In genomic region chr19:45456500-45456815, GRCh38 we compare ENCODE assay signal across 8 cellular contexts. TPM values are rescaled to one million over a fixed set of nuclear protein-coding genes. Genes with fewer than 3 reads are reported as not detected.
DNase-seq lines count a peak whose midpoint lies in the region; ATAC-seq and TF ChIP-seq lines count a peak whose summit lies in the region.

No MANE protein-coding gene starts in this region.

- BruUV-seq in Caco-2 (replicated peaks; lab: Mats Ljungman, UMichigan), result no TSS peak

- no peaks in the 10 kb centered on the region for H3K9me3 Mint-ChIP-seq in Caco-2 (ENCODE audit: unreplicated experiment)
- H3K9me3 Mint-ChIP-seq in immature natural killer cell, result peaks cover 0 to 2% (median 0%) of the 10 kb centered on the region in 6 donors

- H3K9ac ChIP-seq in skeletal muscle tissue (ENCODE audit: low read depth in 1 of 3, low read length in 3 of 3), result peak overlapping the region in 1 of 3 donors; percentile 86

- H3K4me3 ChIP-seq in Caco-2 (ENCODE audit: low read depth, low read length), result no peak overlapping the region
- H3K4me3 ChIP-seq in skeletal muscle tissue (ENCODE audit: low read length in 3 of 3), result peak overlapping the region in 1 of 3 donors; percentile 51

- CTCF ChIA-PET in Caco-2 (lab: Charles Lee), result interaction anchor here (2.1 to 2.3 kb wide), 2 partner anchors 10 to 17 kb away, joined by 21 to 22 read pairs; partner anchors contain the start of gene FOSB

- POLR2A ChIA-PET in Caco-2 (lab: Charles Lee), result interaction anchor here (0.6 to 2.4 kb wide), 2 partner anchors 11 to 503 kb away, joined by 3 to 38 read pairs; partner anchors contain the start of gene FOSB

- H3K27me3 Mint-ChIP-seq in Caco-2 (ENCODE audit: insufficient read depth, unreplicated experiment), result no peaks in the 10 kb centered on the region
- no peaks in the 10 kb centered on the region for H3K27me3 Mint-ChIP-seq in T-helper 17 cell
- peaks cover 23 to 30% (median 26%) of the 10 kb centered on the region in 3 donors for H3K27me3 Mint-ChIP-seq in immature natural killer cell (ENCODE audit: low read depth in 3 of 3)

- intact Hi-C loops in Caco-2 (cut with micrococcal nuclease; ENCODE audit: unreplicated experiment), result no loop called here

- H3K4me1 Mint-ChIP-seq in Caco-2 (ENCODE audit: low read depth, unreplicated experiment), result peaks cover 25% of the 10 kb centered on the region
- peaks cover 28% of the 10 kb centered on the region for H3K4me1 Mint-ChIP-seq in T-helper 17 cell
- H3K4me1 Mint-ChIP-seq in immature natural killer cell, result peaks cover 41 to 45% of the 10 kb centered on the region in 2 donors

- DNase-seq in Caco-2 (no peak), T-helper 17 cell (no peak), immature natural killer cell (no peak), midbrain (lab: John Stamatoyannopoulos, UW) (no peak), NCI-H1694 (lab: John Stamatoyannopoulos, UW) (no peak)

- H3K27ac ChIP-seq in skeletal muscle tissue (ENCODE audit: low read depth, low read length), result peak overlapping the region; percentile 94

- peaks cover 12% of the 10 kb centered on the region for H3K36me3 Mint-ChIP-seq in Caco-2 (ENCODE audit: insufficient read depth, unreplicated experiment)
- H3K36me3 Mint-ChIP-seq in T-helper 17 cell (ENCODE audit: low read depth), result no peaks in the 10 kb centered on the region
- H3K36me3 Mint-ChIP-seq in immature natural killer cell, result no peaks in the 10 kb centered on the region

- H3K4me1 ChIP-seq in Caco-2 (peaks cover 21% of the 10 kb centered on the region), skeletal muscle tissue (ENCODE audit: control insufficient read depth in 3 of 3, insufficient read depth in 3 of 3, low read length in 3 of 3) (peaks cover 19 to 33% (median 22%) of the 10 kb centered on the region in 3 donors)

- H3K27ac Mint-ChIP-seq in Caco-2 (ENCODE audit: unreplicated experiment) (peak overlapping the region; percentile 96), T-helper 17 cell (peak overlapping the region; percentile 95), immature natural killer cell (peak overlapping the region; percentile 78 to 98 (median 96))

- no peak for TF ChIP-seq CTCF in Caco-2 (IDR thresholded peaks at IDR 0.05; ENCODE audit: insufficient read depth in 1 of 2, low read depth in 1 of 2, low read length in 1 of 2, severe bottlenecking in 1 of 2, unreplicated experiment in 1 of 2)

- H3K36me3 ChIP-seq in Caco-2 (ENCODE audit: control insufficient read depth, insufficient read depth, low read length) (no peaks in the 10 kb centered on the region), skeletal muscle tissue (ENCODE audit: control insufficient read depth in 3 of 3, insufficient read depth in 3 of 3, low read length in 3 of 3) (no peaks in the 10 kb centered on the region)

- H3K4me3 Mint-ChIP-seq in Caco-2 (ENCODE audit: unreplicated experiment) (no peak overlapping the region), T-helper 17 cell (peak overlapping the region; percentile 59), immature natural killer cell (peak overlapping the region; percentile 78 to 80 (median 80))

- H3K9me3 ChIP-seq in Caco-2 (no peaks in the 10 kb centered on the region), T-helper 17 cell (ENCODE audit: control insufficient read depth, low read length, poor library complexity, severe bottlenecking) (no peaks in the 10 kb centered on the region), skeletal muscle tissue (ENCODE audit: control insufficient read depth in 3 of 3, low read length in 3 of 3) (no peaks in the 10 kb centered on the region)

- no peaks in the 10 kb centered on the region for H3K27me3 ChIP-seq in Caco-2 (replicated peaks; ENCODE audit: control insufficient read depth, insufficient read depth, low read length)
- H3K27me3 ChIP-seq in skeletal muscle tissue (ENCODE audit: control insufficient read depth in 3 of 3, insufficient read depth in 3 of 3, low read length in 3 of 3), result no peaks in the 10 kb centered on the region

- ATAC-seq in T-helper 17 cell, result no peak
- ATAC-seq in HG03039 (IDR thresholded peaks at IDR 0.05; ENCODE audit: unreplicated experiment), result no peak
- no peak for ATAC-seq in GM18909 (IDR thresholded peaks at IDR 0.05; ENCODE audit: poor library complexity, unreplicated experiment)

RNA-seq across cellular contexts. Expression of gene FOSB, which starts 11.3 kb away (rescaled TPM):
- total RNA-seq in Caco-2 (2022) (6.4 TPM in 2 replicates), T-helper 17 cell (1,000 to 10,000 TPM in 1 of 2 donors, 100 to 1,000 TPM in 1; 967 to 2,209 TPM), skeletal muscle tissue (42.8 TPM)
- polyA plus RNA-seq in immature natural killer cell, result 10 to 100 TPM; 11.6 to 30.1 (median 11.6) TPM

RNA-seq across cellular contexts. Expression of gene ERCC1, which starts 32.7 kb away (rescaled TPM):
- total RNA-seq in Caco-2 (2022), result 43.5 and 51.0 TPM in 2 replicates
- 10 to 100 TPM; 28.4 to 36.2 TPM for total RNA-seq in T-helper 17 cell
- 10 to 100 TPM; 50.8 to 62.2 (median 54.5) TPM for polyA plus RNA-seq in immature natural killer cell
- 56.9 TPM for total RNA-seq in skeletal muscle tissue

RNA-seq across cellular contexts. Expression of gene RTN2, which starts 40.4 kb away (rescaled TPM):
- total RNA-seq in Caco-2 (2022), result 13.8 and 18.1 TPM in 2 replicates
- 1 to 10 TPM; 2.3 to 6.2 TPM for total RNA-seq in T-helper 17 cell
- under 1 TPM in 2 of 3 donors, not detected in 1; 0.48 to 0.80 TPM for polyA plus RNA-seq in immature natural killer cell
- 45.4 TPM for total RNA-seq in skeletal muscle tissue

RNA-seq across cellular contexts. Expression of gene PPM1N, which starts 41.8 kb away (rescaled TPM):
- total RNA-seq in Caco-2 (2022) (1.2 and 2.8 TPM in 2 replicates), T-helper 17 cell (1 to 10 TPM; 3.8 to 8.5 TPM), skeletal muscle tissue (0.52 TPM)
- polyA plus RNA-seq in immature natural killer cell, result 1 to 10 TPM; 3.9 to 5.7 (median 4.0) TPM

RNA-seq across cellular contexts. Expression of gene POLR1G, which starts 50.0 kb away (rescaled TPM):
- total RNA-seq in Caco-2 (2022), result 27.7 and 31.1 TPM in 2 replicates
- 1 to 10 TPM in 1 of 2 donors, under 1 TPM in 1; 0.91 to 1.0 TPM for total RNA-seq in T-helper 17 cell
- polyA plus RNA-seq in immature natural killer cell, result 1 to 10 TPM in 1 of 3 donors, under 1 TPM in 2; 0.43 to 2.3 (median 0.77) TPM
- total RNA-seq in skeletal muscle tissue, result 7.3 TPM

Comparison
In these comparisons a context has a peak if more than half of its experiments do, and no peak if none do; other contexts are left out.
1. RNA of gene FOSB, which starts 11.3 kb away (total RNA-seq): 967 to 2,209 TPM in T-helper 17 cell; 42.8 TPM in skeletal muscle tissue (single experiment) and 6.4 TPM in Caco-2; every median in the first group is over 10 times any median in the second.
2. Peak in every context shown above with its lines, with median percentiles within 50 percentile points of each other: H3K27ac Mint-ChIP-seq.